ENCODE assay signal across 8 cellular contexts in the genomic region with DNA sequence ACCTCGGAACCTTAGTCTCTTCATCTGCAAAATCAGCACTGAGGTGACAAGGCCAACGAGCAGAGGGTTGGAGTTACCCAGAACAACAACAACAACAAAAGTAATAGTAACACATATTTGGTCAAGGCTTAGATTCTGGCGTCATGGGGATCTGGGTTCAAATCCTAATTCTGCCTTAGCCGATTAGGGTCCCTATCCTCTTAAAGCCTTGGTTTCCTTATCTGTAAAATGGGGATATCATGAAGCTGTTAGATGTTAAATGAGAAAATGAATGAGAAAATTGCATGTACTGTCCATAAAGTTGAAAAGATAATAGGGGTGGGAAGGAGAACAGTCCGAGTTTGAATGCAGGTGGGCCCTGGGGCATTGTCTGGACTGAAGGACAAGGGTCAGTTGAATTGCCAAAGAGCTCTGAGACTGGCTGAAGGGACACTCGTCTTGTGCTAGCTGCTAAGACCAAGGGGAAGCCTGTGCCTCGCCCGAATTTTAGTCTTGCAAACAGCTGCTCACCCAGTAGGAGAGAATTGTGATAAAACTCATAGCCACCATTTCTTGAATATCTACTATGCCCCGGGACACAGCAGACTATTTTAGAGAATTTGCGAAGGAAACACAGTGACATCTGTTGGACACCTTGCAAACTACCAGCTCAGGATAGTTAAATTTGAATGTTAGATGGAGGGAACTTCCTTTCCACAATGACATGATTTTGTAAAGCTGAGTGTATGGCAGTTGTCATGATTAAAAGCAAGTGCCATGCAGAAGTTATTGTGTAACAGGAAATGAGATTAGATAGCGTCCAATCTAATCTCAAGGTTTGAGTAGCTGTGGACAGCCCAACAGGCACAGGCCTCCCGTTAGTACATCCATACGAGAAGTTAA. TPM values are rescaled to one million over a fixed set of nuclear protein-coding genes. Genes with fewer than 3 reads are reported as not detected.
DNase-seq lines count a peak whose midpoint lies in the region; ATAC-seq and TF ChIP-seq lines count a peak whose summit lies in the region.

No MANE protein-coding gene starts in this region.

- 41% methylated on average over 13 of the region's 13 CpGs for WGBS in prostate gland

- intact Hi-C loops in prostate gland (cut with DNase I): loop anchor here (5.0 kb wide), 3 partner anchors 244 to 389 kb away; a partner anchor contains a TSS

- H3K27me3 ChIP-seq in prostate gland (replicated peaks; ENCODE audit: insufficient read depth): no peaks in the 10 kb centered on the region

- H3K36me3 ChIP-seq in prostate gland: no peaks in the 10 kb centered on the region

- TF ChIP-seq POLR2A in prostate gland (IDR thresholded peaks at IDR 0.05): no peak

- H3K27ac ChIP-seq in prostate gland: no peak overlapping the region

- ATAC-seq in HG02610 (IDR thresholded peaks at IDR 0.05; ENCODE audit: unreplicated experiment) (no peak), HG03039 (IDR thresholded peaks at IDR 0.05; ENCODE audit: unreplicated experiment) (no peak)

- no peaks in the 10 kb centered on the region for H3K9me3 ChIP-seq in prostate gland

- peak; percentile 65 for DNase-seq in EH (ENCODE audit: low read depth)
- peak; percentile 8 for DNase-seq in HS-27A (ENCODE audit: low read depth)
- peak; percentile 73 for DNase-seq in NOMO-1 treated with dmso at 0.1 percent for 144 hours (lab: John Stamatoyannopoulos, UW; ENCODE audit: unreplicated experiment)
- peak; percentile 9 for DNase-seq in activated gamma-delta T cell treated with anti-CD3 and anti-CD28 coated beads, Interleukin-2, amount 50 U/mL, for 16 hours (ENCODE audit: low read depth)
- peak; percentile 58 for DNase-seq in glomerular visceral epithelial cell (ENCODE audit: extremely low spot score)
- peak; percentile 28 for DNase-seq in prostate gland (ENCODE audit: low spot score)

- no peak overlapping the region for H3K4me3 ChIP-seq in prostate gland

- H3K4me1 ChIP-seq in prostate gland (replicated peaks): no peaks in the 10 kb centered on the region

- peak; percentile 19 to 78 (median 62) for TF ChIP-seq CTCF in prostate gland (IDR thresholded peaks at IDR 0.05)

RNA-seq across cellular contexts. Expression of a gene that starts 6.8 kb away (rescaled TPM):
- total RNA-seq in prostate gland: 1 to 10 TPM; 1.1 to 1.3 TPM

RNA-seq across cellular contexts. Expression of a gene that starts 44.7 kb away (rescaled TPM):
- total RNA-seq in prostate gland: 10 to 100 TPM; 13.8 to 15.2 TPM

Comparison
In these comparisons a context has a peak if more than half of its experiments do, and no peak if none do; other contexts are left out.
1. DNase-seq: peak in every context shown above with its lines; median percentile 73 in NOMO-1 treated with dmso at 0.1 percent for 144 hours; 65 in EH; 58 in glomerular visceral epithelial cell; 28 in prostate gland; 9 in activated gamma-delta T cell treated with anti-CD3 and anti-CD28 coated beads, Interleukin-2, amount 50 U/mL, for 16 hours; 8 in HS-27A.